ENCODE assay signal across 1 cellular context in genomic region chr3:101836907-101837598, GRCh38.
TF ChIP-seq lines count a peak whose summit lies in the region.

No MANE protein-coding gene starts in this region.

TF ChIP-seq in IMR-90, 13 proteins besides CTCF, POLR2A, EP300 and RAD21:
- no peak for TF ChIP-seq USF2 (IDR thresholded peaks at IDR 0.05; ENCODE audit: low read depth, low read length)
- TF ChIP-seq CHD1 (IDR thresholded peaks at IDR 0.05; ENCODE audit: low read depth, low read length): no peak
- TF ChIP-seq MAFK (IDR thresholded peaks at IDR 0.05; ENCODE audit: low read depth, low read length): no peak
- TF ChIP-seq FOS (IDR thresholded peaks at IDR 0.05; ENCODE audit: low read depth, low read length): no peak
- no peak for TF ChIP-seq CEBPB (IDR thresholded peaks at IDR 0.05; ENCODE audit: low read depth, low read length)
- no peak for TF ChIP-seq MAZ (IDR thresholded peaks at IDR 0.05; ENCODE audit: borderline replicate concordance, low read depth, low read length)
- no peak for TF ChIP-seq RCOR1 (IDR thresholded peaks at IDR 0.05; ENCODE audit: insufficient replicate concordance, low read length)
- TF ChIP-seq, protein P1, sequence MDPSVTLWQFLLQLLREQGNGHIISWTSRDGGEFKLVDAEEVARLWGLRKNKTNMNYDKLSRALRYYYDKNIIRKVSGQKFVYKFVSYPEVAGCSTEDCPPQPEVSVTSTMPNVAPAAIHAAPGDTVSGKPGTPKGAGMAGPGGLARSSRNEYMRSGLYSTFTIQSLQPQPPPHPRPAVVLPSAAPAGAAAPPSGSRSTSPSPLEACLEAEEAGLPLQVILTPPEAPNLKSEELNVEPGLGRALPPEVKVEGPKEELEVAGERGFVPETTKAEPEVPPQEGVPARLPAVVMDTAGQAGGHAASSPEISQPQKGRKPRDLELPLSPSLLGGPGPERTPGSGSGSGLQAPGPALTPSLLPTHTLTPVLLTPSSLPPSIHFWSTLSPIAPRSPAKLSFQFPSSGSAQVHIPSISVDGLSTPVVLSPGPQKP (IDR thresholded peaks at IDR 0.05; ENCODE audit: borderline replicate concordance, low read depth, low read length): no peak
- no peak for TF ChIP-seq SMC3 (IDR thresholded peaks at IDR 0.05; ENCODE audit: low read depth, low read length)
- TF ChIP-seq MXI1 (IDR thresholded peaks at IDR 0.05; ENCODE audit: borderline replicate concordance, low read depth, low read length): no peak
- no peak for TF ChIP-seq RFX5 (IDR thresholded peaks at IDR 0.05; ENCODE audit: low read depth, low read length)
- TF ChIP-seq BHLHE40 (IDR thresholded peaks at IDR 0.05; ENCODE audit: low read depth, low read length): no peak
- TF ChIP-seq NFE2L2 (IDR thresholded peaks at IDR 0.05; ENCODE audit: low read depth, low read length): no peak
